In the genomic region with DNA sequence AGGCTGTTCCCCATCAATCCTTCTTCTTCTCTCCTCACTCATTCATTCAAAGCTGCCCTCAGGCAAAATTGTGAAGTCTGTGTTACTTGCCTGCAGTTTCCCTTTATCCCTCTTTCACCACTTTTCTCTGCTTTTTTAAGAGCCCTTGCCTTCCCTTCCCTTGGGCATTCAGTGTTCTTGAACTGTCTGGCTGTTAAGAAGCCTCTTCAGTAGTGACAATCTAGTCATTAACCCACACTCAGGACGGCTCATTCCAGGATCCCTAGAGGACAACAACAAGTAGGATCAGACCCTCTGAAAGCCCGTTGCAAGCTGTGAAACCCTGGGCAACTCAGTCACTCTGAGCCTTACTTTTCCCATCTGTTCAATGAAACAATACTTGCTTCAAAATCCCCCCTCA, we compare ENCODE assay signal across 16 cellular contexts.
DNase-seq lines count a peak whose midpoint lies in the region; ATAC-seq and TF ChIP-seq lines count a peak whose summit lies in the region.
"Had no signal": no experiment of that assay in that cellular context is flagged by ENCODE, and none has a peak within 500 bp of the region (broad histone marks: within the 10 kb centered on the region; RNA-seq: fewer than 3 reads in every experiment).

No MANE protein-coding gene starts in this region.

- H3K4me1 ChIP-seq in cardiac muscle cell (ENCODE audit: low read depth), result peaks cover 41% of the 10 kb centered on the region
- no peaks in the 10 kb centered on the region for H3K4me1 ChIP-seq in neural progenitor cell

- no peak overlapping the region for H3K9ac ChIP-seq in neural progenitor cell

- no peak for ATAC-seq in Right ventricle myocardium superior (ENCODE audit: poor library complexity)
- ATAC-seq in GM18517 (IDR thresholded peaks at IDR 0.05; ENCODE audit: unreplicated experiment), result no peak
- ATAC-seq: CD8-positive, alpha-beta T cell had no signal

- H3K4me3 Mint-ChIP-seq in glutamatergic neuron (ENCODE audit: unreplicated experiment) (peak overlapping the region; percentile 57), neural progenitor cell (no peak overlapping the region)
- H3K4me3 Mint-ChIP-seq: CD14-positive monocyte; CD8-positive, alpha-beta T cell; H9 had no signal

- no peaks in the 10 kb centered on the region for H3K27me3 ChIP-seq in cardiac muscle cell
- no peaks in the 10 kb centered on the region for H3K27me3 ChIP-seq in neural progenitor cell

- H3K9me3 Mint-ChIP-seq in glutamatergic neuron (ENCODE audit: unreplicated experiment) (peaks cover 3% of the 10 kb centered on the region), neural progenitor cell (peaks cover 3% of the 10 kb centered on the region)

- no peaks in the 10 kb centered on the region for H3F3A ChIP-seq in neural progenitor cell (ENCODE audit: low read depth)

- H3K36me3 Mint-ChIP-seq in glutamatergic neuron (ENCODE audit: unreplicated experiment) (peaks cover 6% of the 10 kb centered on the region), neural progenitor cell (no peaks in the 10 kb centered on the region)
- H3K36me3 Mint-ChIP-seq: CD14-positive monocyte; CD8-positive, alpha-beta T cell; IgD-negative memory B cell had no signal

- H3K9me3 ChIP-seq in cardiac muscle cell (ENCODE audit: low read depth) (no peaks in the 10 kb centered on the region), neural progenitor cell (ENCODE audit: low read depth) (no peaks in the 10 kb centered on the region)

- H3K27ac Mint-ChIP-seq in glutamatergic neuron (ENCODE audit: unreplicated experiment), result peak overlapping the region; percentile 23
- no peak overlapping the region for H3K27ac Mint-ChIP-seq in neural progenitor cell
- H3K27ac Mint-ChIP-seq: CD14-positive monocyte; CD8-positive, alpha-beta T cell; H9; IgD-negative memory B cell had no signal

- intact Hi-C loops in Right ventricle myocardium superior (cut with DNase I), result no loop called here

- H3K4me3 ChIP-seq in cardiac muscle cell, result no peak overlapping the region
- no peak overlapping the region for H3K4me3 ChIP-seq in neural progenitor cell

- H3K4me2 ChIP-seq in neural progenitor cell, result no peak overlapping the region

- H3K27me3 Mint-ChIP-seq in glutamatergic neuron (ENCODE audit: unreplicated experiment) (no peaks in the 10 kb centered on the region), neural progenitor cell (ENCODE audit: insufficient read depth, low read depth) (no peaks in the 10 kb centered on the region)

- DNase-seq in DMS79 treated with DMSO at 0.1 percent for 48 hours (lab: John Stamatoyannopoulos, UW) (peak; percentile 19), DMS79 (lab: John Stamatoyannopoulos, UW) (no peak), cardiac muscle cell (ENCODE audit: low read depth in 1 of 2, low spot score in 1 of 2) (peak in 1 of 2 donors; percentile 7), Right ventricle myocardium superior (no peak), glutamatergic neuron (peak; percentile 18), germinal center (ENCODE audit: low spot score) (no peak), neural progenitor cell (ENCODE audit: low spot score) (no peak)
- DNase-seq: CD8-positive, alpha-beta T cell; COR-L47; DMS153; GOT3; H9 had no signal

- no peaks in the 10 kb centered on the region for H3K79me2 ChIP-seq in neural progenitor cell (ENCODE audit: low read depth)

- H3K4me1 Mint-ChIP-seq in glutamatergic neuron (ENCODE audit: low read depth, unreplicated experiment) (peaks cover 15% of the 10 kb centered on the region), neural progenitor cell (peaks cover 3% of the 10 kb centered on the region)
- H3K4me1 Mint-ChIP-seq: CD14-positive monocyte, IgD-negative memory B cell had no signal

- no peaks in the 10 kb centered on the region for H4K20me1 ChIP-seq in neural progenitor cell (ENCODE audit: low read depth)

- no peak overlapping the region for H2AFZ ChIP-seq in neural progenitor cell (replicated peaks)

- H3K36me3 ChIP-seq in cardiac muscle cell (no peaks in the 10 kb centered on the region), neural progenitor cell (no peaks in the 10 kb centered on the region)

- H3K27ac ChIP-seq in cardiac muscle cell (peak overlapping the region; percentile 78), neural progenitor cell (no peak overlapping the region)
- H3K27ac ChIP-seq: 22Rv1 had no signal

- no peak for TF ChIP-seq CTCF in cardiac muscle cell (IDR thresholded peaks at IDR 0.05; ENCODE audit: low read depth, low read length)
- no peak for TF ChIP-seq CTCF in glutamatergic neuron (IDR thresholded peaks at IDR 0.05; ENCODE audit: partially characterized antibody, unreplicated experiment)
- TF ChIP-seq CTCF in neural progenitor cell (IDR thresholded peaks at IDR 0.05), result no peak

Comparison
In these comparisons a context has a peak if more than half of its experiments do, and no peak if none do; other contexts are left out.
1. DNase-seq: peak in DMS79 treated with DMSO at 0.1 percent for 48 hours (single experiment) and glutamatergic neuron (single experiment); none in DMS79 (single experiment), Right ventricle myocardium superior (single experiment), germinal center (single experiment) and neural progenitor cell (single experiment).